Comparison of ENCODE assay signal across 8 cellular contexts in genomic region chr2:61764035-61764800, GRCh38.
DNase-seq lines count a peak whose midpoint lies in the region; ATAC-seq, FAIRE-seq and TF ChIP-seq lines count a peak whose summit lies in the region.

No MANE protein-coding gene starts in this region.

- POLR2A ChIA-PET in RWPE1 (lab: Yijun Ruan, JAX; ENCODE audit: low non-redundant PET): interaction anchor here (0.6 kb wide), 1 partner anchor 29 kb away, joined by 5 read pairs; no protein-coding TSS in a partner anchor

- no peak for TF ChIP-seq CTCF in RWPE1 (conservative IDR thresholded peaks at IDR 0.05; ENCODE audit: low read depth)
- no peak for TF ChIP-seq CTCF in natural killer cell (IDR thresholded peaks at IDR 0.05)

- CTCF ChIA-PET in RWPE1 (lab: Yijun Ruan, JAX): no interaction called here

- DNase-seq in ELF-1 (ENCODE audit: low read depth, low spot score) (peak; percentile 96), H54 (ENCODE audit: insufficient read length, low spot score) (peak; percentile 81), LoVo (ENCODE audit: low spot score) (peak; percentile 98), RWPE1 (ENCODE audit: low spot score) (peak; percentile 94), fibroblast of peridontal ligament (ENCODE audit: extremely low read depth) (peak; percentile 98), natural killer cell (peak; percentile 94)
- peak; percentile 92 for DNase-seq in activated T-helper 9 cell treated with anti-CD3 and anti-CD28 coated beads, Interleukin-2, amount 50 U/mL, for 16 hours (ENCODE audit: low read depth)
- DNase-seq in stimulated activated naive CD4-positive, alpha-beta T cell (lab: John Stamatoyannopoulos, UW): peak; percentile 86 to 97 (median 95)

- H3K4me1 Mint-ChIP-seq in natural killer cell: peaks cover 12 to 13% of the 10 kb centered on the region in 2 donors

- H3K27ac ChIP-seq in RWPE1: peak overlapping the region; percentile 99

- intact Hi-C loops in natural killer cell (cut with micrococcal nuclease): loop anchor here (1.0 to 2.0 kb wide), 3 partner anchors 70 to 227 kb away; partner anchors contain the start of gene FAM161A

- no peaks in the 10 kb centered on the region for H3K36me3 Mint-ChIP-seq in natural killer cell

- H3K27ac Mint-ChIP-seq in natural killer cell: peak overlapping the region; percentile 89 to 96

- FAIRE-seq in H54 (lab: Jason Lieb, UNC): peak; percentile 90

- H3K9me3 Mint-ChIP-seq in natural killer cell: no peaks in the 10 kb centered on the region

- peak; percentile 61 for TF ChIP-seq POLR2A in H54 (IDR thresholded peaks at IDR 0.05; ENCODE audit: low read depth, low read length)

- peak; percentile 96 to 100 (median 96) for ATAC-seq in natural killer cell

- peaks cover 3 to 4% of the 10 kb centered on the region in 2 donors for H3K27me3 Mint-ChIP-seq in natural killer cell (ENCODE audit: low read depth in 2 of 2)

- peak overlapping the region; percentile 92 for H3K4me3 Mint-ChIP-seq in natural killer cell

Comparison
In these comparisons a context has a peak if more than half of its experiments do, and no peak if none do; other contexts are left out.
1. Peak in every context shown above with its lines: DNase-seq, ATAC-seq and H3K27ac ChIP-seq.